9 cellular contexts compared by ENCODE assay signal in the genomic region with DNA sequence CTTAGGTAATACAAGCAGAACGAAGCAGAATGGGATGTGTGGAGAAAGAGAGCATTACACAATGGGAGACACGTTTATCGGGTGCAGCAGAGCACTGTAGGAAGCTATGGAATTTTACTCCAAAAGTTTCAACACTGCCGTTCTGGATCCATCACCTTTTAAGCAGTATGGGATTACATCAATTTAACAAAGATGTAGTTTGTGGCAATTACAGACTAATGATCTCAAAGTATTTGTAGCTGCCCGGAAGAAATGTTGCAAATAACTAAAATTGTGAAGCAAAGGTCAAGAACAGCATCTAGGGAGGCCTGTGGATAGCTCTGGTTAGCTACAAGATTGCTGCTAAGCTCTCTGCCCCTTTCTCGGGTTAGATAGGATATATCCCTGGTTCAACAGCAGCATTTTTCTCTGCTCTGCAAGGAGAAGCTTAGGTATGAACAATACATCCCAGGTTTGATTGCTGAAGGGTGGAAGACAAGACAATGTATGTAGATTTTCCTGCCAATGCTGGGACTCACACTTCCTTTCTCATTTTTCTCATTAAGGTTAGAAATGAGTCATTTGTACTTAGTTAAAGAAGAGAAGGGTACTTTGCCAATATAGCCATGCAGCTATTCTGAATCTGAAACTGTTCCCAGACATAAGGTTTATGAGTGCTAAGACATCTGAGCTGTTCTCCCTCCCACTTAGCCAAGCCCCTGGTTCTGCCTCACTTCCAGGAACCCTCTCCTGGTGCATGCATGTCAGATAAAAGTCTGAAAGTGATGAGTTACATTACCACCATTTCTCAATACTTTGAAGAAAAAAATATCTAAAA.
DNase-seq lines count a peak whose midpoint lies in the region; ATAC-seq and TF ChIP-seq lines count a peak whose summit lies in the region.
"Had no signal": no experiment of that assay in that cellular context is flagged by ENCODE, and none has a peak within 500 bp of the region (broad histone marks: within the 10 kb centered on the region; RNA-seq: fewer than 3 reads in every experiment).

No MANE protein-coding gene starts in this region.

- H3K4me1 ChIP-seq in tibial nerve, result peaks cover 0 to 4% (median 0%) of the 10 kb centered on the region in 4 donors
- H3K4me1 ChIP-seq: pancreas had no signal

- DNase-seq in activated naive CD4-positive, alpha-beta T cell treated with Interleukin-2 at 50 U/mL for 16 hours, result peak; percentile 41
- no peak for DNase-seq in activated naive CD4-positive, alpha-beta T cell treated with anti-CD3 and anti-CD28 coated beads, Interleukin-2, amount 10 ng/mL, durations not matched to agents 7 days and 5 days
- DNase-seq in stimulated activated effector memory CD8-positive, alpha-beta T cell treated with anti-CD3 and anti-CD28 coated beads, Interleukin-12 subunit alpha, Interleukin-12 subunit beta, amount 100 ng/mL, for 72 hours (ENCODE audit: low spot score in 2 of 2), result peak in 1 of 2 donors; percentile 61
- DNase-seq in tibial nerve (ENCODE audit: low spot score in 2 of 2), result no peak
- no peak for DNase-seq in NCI-H69 (lab: John Stamatoyannopoulos, UW)
- DNase-seq in Right ventricle myocardium superior, result no peak
- DNase-seq: pancreas had no signal

- H3K27me3 Mint-ChIP-seq in activated naive CD4-positive, alpha-beta T cell treated with anti-CD3 and anti-CD28 coated beads, Interleukin-2, amount 10 ng/mL, durations not matched to agents 7 days and 5 days, result no peaks in the 10 kb centered on the region

- no peaks in the 10 kb centered on the region for H3K9me3 ChIP-seq in tibial nerve
- H3K9me3 ChIP-seq: pancreas had no signal

- H3K27ac Mint-ChIP-seq in activated naive CD4-positive, alpha-beta T cell treated with anti-CD3 and anti-CD28 coated beads, Interleukin-2, amount 10 ng/mL, durations not matched to agents 7 days and 5 days, result no peak overlapping the region
- no peak overlapping the region for H3K27ac Mint-ChIP-seq in stimulated activated effector memory CD8-positive, alpha-beta T cell treated with anti-CD3 and anti-CD28 coated beads, Interleukin-12 subunit alpha, Interleukin-12 subunit beta, amount 100 ng/mL, for 72 hours

- no peaks in the 10 kb centered on the region for H3K27me3 ChIP-seq in tibial nerve
- H3K27me3 ChIP-seq: pancreas had no signal

- H3K36me3 ChIP-seq in tibial nerve, result no peaks in the 10 kb centered on the region
- H3K36me3 ChIP-seq: pancreas had no signal

- no peak for TF ChIP-seq CTCF in tibial nerve (IDR thresholded peaks at IDR 0.05)

- ATAC-seq in HG03571 (IDR thresholded peaks at IDR 0.05; ENCODE audit: unreplicated experiment), result peak; percentile 72
- peak; percentile 38 for ATAC-seq in esophagus mucosa
- ATAC-seq in stimulated activated effector memory CD8-positive, alpha-beta T cell treated with anti-CD3 and anti-CD28 coated beads, Interleukin-12 subunit alpha, Interleukin-12 subunit beta, amount 100 ng/mL, for 72 hours, result peak; percentile 88
- ATAC-seq in Right ventricle myocardium superior (ENCODE audit: poor library complexity), result no peak

- H3K9me3 Mint-ChIP-seq in activated naive CD4-positive, alpha-beta T cell treated with anti-CD3 and anti-CD28 coated beads, Interleukin-2, amount 10 ng/mL, durations not matched to agents 7 days and 5 days, result peaks cover 2% of the 10 kb centered on the region
- peaks cover 3% of the 10 kb centered on the region for H3K9me3 Mint-ChIP-seq in stimulated activated effector memory CD8-positive, alpha-beta T cell treated with anti-CD3 and anti-CD28 coated beads, Interleukin-12 subunit alpha, Interleukin-12 subunit beta, amount 100 ng/mL, for 72 hours

- 55 to 61% methylated on average over 6 of the region's 6 CpGs for WGBS in tibial nerve, 2 donors

- intact Hi-C loops in Right ventricle myocardium superior (cut with DNase I), result no loop called here

- no peak overlapping the region for H3K4me3 ChIP-seq in tibial nerve
- H3K4me3 ChIP-seq: pancreas had no signal

- H3K36me3 Mint-ChIP-seq in activated naive CD4-positive, alpha-beta T cell treated with anti-CD3 and anti-CD28 coated beads, Interleukin-2, amount 10 ng/mL, durations not matched to agents 7 days and 5 days, result no peaks in the 10 kb centered on the region
- no peaks in the 10 kb centered on the region for H3K36me3 Mint-ChIP-seq in stimulated activated effector memory CD8-positive, alpha-beta T cell treated with anti-CD3 and anti-CD28 coated beads, Interleukin-12 subunit alpha, Interleukin-12 subunit beta, amount 100 ng/mL, for 72 hours

- H3K4me3 Mint-ChIP-seq in activated naive CD4-positive, alpha-beta T cell treated with anti-CD3 and anti-CD28 coated beads, Interleukin-2, amount 10 ng/mL, durations not matched to agents 7 days and 5 days, result no peak overlapping the region
- no peak overlapping the region for H3K4me3 Mint-ChIP-seq in stimulated activated effector memory CD8-positive, alpha-beta T cell treated with anti-CD3 and anti-CD28 coated beads, Interleukin-12 subunit alpha, Interleukin-12 subunit beta, amount 100 ng/mL, for 72 hours

- TF ChIP-seq POLR2A in tibial nerve (IDR thresholded peaks at IDR 0.05), result no peak

- TF ChIP-seq EP300 in tibial nerve (IDR thresholded peaks at IDR 0.05), result no peak

- no peak overlapping the region for H3K27ac ChIP-seq in tibial nerve
- H3K27ac ChIP-seq: pancreas had no signal

- CTCF ChIA-PET in activated naive CD4-positive, alpha-beta T cell treated with anti-CD3 and anti-CD28 coated beads, Interleukin-2, amount 10 ng/mL, durations not matched to agents 7 days and 5 days (lab: Charles Lee), result interaction anchor here (1.1 to 1.2 kb wide), 2 partner anchors 8 to 145 kb away, joined by 3 to 4 read pairs; no protein-coding TSS in a partner anchor

- peaks cover 40% of the 10 kb centered on the region for H3K4me1 Mint-ChIP-seq in activated naive CD4-positive, alpha-beta T cell treated with anti-CD3 and anti-CD28 coated beads, Interleukin-2, amount 10 ng/mL, durations not matched to agents 7 days and 5 days
- peaks cover 57% of the 10 kb centered on the region for H3K4me1 Mint-ChIP-seq in stimulated activated effector memory CD8-positive, alpha-beta T cell treated with anti-CD3 and anti-CD28 coated beads, Interleukin-12 subunit alpha, Interleukin-12 subunit beta, amount 100 ng/mL, for 72 hours
